ENCODE assay signal across 9 cellular contexts in the genomic region with DNA sequence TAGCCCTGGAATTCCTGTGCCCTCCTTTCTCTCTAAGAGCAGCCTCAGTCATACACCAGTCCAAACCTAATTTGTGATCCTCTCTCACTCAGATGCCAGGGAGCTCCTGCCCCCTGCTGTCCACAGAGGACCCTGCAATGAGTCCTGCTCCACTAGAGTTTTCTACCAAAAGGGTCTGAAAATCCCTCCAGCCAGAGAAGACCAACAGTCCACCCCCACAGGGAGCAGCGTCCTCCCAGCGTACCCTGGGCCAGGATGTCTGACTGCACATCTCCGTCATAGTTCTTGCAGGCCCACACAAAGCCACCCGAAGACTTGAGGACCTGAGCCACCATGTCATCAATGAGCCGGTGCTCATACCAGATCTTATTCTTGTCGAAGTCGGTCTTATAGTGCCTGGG. TPM values are rescaled to one million over a fixed set of nuclear protein-coding genes. Genes with fewer than 3 reads are reported as not detected.
A peak's percentile ranks its signal among the peaks of the same experiment; 100 is the strongest.
DNase-seq lines count a peak whose midpoint lies in the region; ATAC-seq, FAIRE-seq and TF ChIP-seq lines count a peak whose summit lies in the region.
"Had no signal": no experiment of that assay in that cellular context is flagged by ENCODE, and none has a peak within 500 bp of the region (broad histone marks: within the 10 kb centered on the region; RNA-seq: fewer than 3 reads in every experiment).

No MANE protein-coding gene starts in this region.

- peak; percentile 84 to 88 for TF ChIP-seq CTCF in mammary epithelial cell (conservative IDR thresholded peaks at IDR 0.05 in 1 of 2, IDR thresholded peaks at IDR 0.05 in 1 of 2; ENCODE audit: extremely low read depth in 1 of 2, insufficient read depth in 1 of 2, low read depth in 1 of 2, low read length in 2 of 2)

- H2BK15ac ChIP-seq in mesenchymal stem cell (ENCODE audit: low read depth, poor library complexity, severe bottlenecking): no peak overlapping the region

- peaks cover 43% of the 10 kb centered on the region for H3K79me1 ChIP-seq in mesenchymal stem cell (replicated peaks; ENCODE audit: low read length, poor library complexity, severe bottlenecking)

- H3K9ac ChIP-seq in mammary epithelial cell (ENCODE audit: insufficient read depth, low read length) (no peak overlapping the region), mesenchymal stem cell (ENCODE audit: low read length) (no peak overlapping the region)

- 78% methylated on average over 7 of the region's 7 CpGs for WGBS in mammary epithelial cell (ENCODE audit: low coverage, missing lambda C conversion rate)
- 82% methylated on average over 7 of the region's 7 CpGs for WGBS in mesenchymal stem cell
- WGBS in small intestine, 3 donors: 90 to 95% (median 91%) methylated on average over 7 of the region's 7 CpGs

- BruUV-seq in mammary epithelial cell (replicated peaks; lab: Mats Ljungman, UMichigan): no TSS peak

- no peaks in the 10 kb centered on the region for H3K36me3 ChIP-seq in mammary epithelial cell (ENCODE audit: insufficient read depth, low read length)
- peaks cover 38 to 80% of the 10 kb centered on the region in 2 experiments for H3K36me3 ChIP-seq in mesenchymal stem cell (ENCODE audit: control insufficient read depth in 1 of 2, insufficient read depth in 2 of 2, low read depth in 1 of 2, low read length in 2 of 2)
- peaks cover 6% of the 10 kb centered on the region in 2 donors for H3K36me3 ChIP-seq in small intestine (ENCODE audit: control insufficient read depth in 2 of 2, insufficient read depth in 2 of 2, low read length in 2 of 2)

- H3K27ac ChIP-seq in mammary epithelial cell (ENCODE audit: insufficient read depth, low read depth, low read length) (no peak overlapping the region), mesenchymal stem cell (ENCODE audit: low read length, poor library complexity, severe bottlenecking) (no peak overlapping the region), small intestine (ENCODE audit: low read depth in 1 of 2, low read length in 1 of 2) (no peak overlapping the region)

- no peaks in the 10 kb centered on the region for H3K27me3 ChIP-seq in mammary epithelial cell (ENCODE audit: insufficient read depth, low read length)
- no peaks in the 10 kb centered on the region for H3K27me3 ChIP-seq in mesenchymal stem cell (ENCODE audit: control insufficient read depth in 1 of 2, insufficient read depth in 1 of 2, low read length in 2 of 2)
- no peaks in the 10 kb centered on the region for H3K27me3 ChIP-seq in small intestine (ENCODE audit: control insufficient read depth in 2 of 2, insufficient read depth in 2 of 2, low read length in 2 of 2)

- intact Hi-C loops in mammary epithelial cell (cut with micrococcal nuclease): loop anchor here (1.0 kb wide), 4 partner anchors 189 to 347 kb away; no protein-coding TSS in a partner anchor

- CTCF ChIA-PET in mammary epithelial cell (lab: Charles Lee; ENCODE audit: low non-redundant PET): interaction anchor here (0.6 to 0.8 kb wide), 2 partner anchors 11 to 79 kb away, joined by 3 to 9 read pairs; no protein-coding TSS in a partner anchor

- H3K4me1 ChIP-seq in mammary epithelial cell (ENCODE audit: insufficient read depth, low read length) (no peaks in the 10 kb centered on the region), mesenchymal stem cell (ENCODE audit: control insufficient read depth, insufficient read depth, low read depth, low read length) (peaks cover 11% of the 10 kb centered on the region), small intestine (ENCODE audit: control insufficient read depth in 2 of 2, insufficient read depth in 1 of 2, low read depth in 1 of 2, low read length in 1 of 2) (peaks cover 0 to 2% of the 10 kb centered on the region in 2 donors)

- H4K91ac ChIP-seq in mesenchymal stem cell (ENCODE audit: low read length): no peak overlapping the region

- dilution Hi-C loops in mammary epithelial cell (cut with HindIII; ENCODE audit: low sequenced_read_pairs): no loop called here

- H3K4me3 ChIP-seq in mammary epithelial cell (replicated peaks in 1 of 3; ENCODE audit: insufficient read depth in 1 of 3, low read depth in 2 of 3, low read length in 3 of 3) (no peak overlapping the region), mesenchymal stem cell (ENCODE audit: insufficient read depth in 1 of 2, low read depth in 1 of 2, low read length in 2 of 2) (no peak overlapping the region), small intestine (ENCODE audit: low read depth in 1 of 2, low read length in 2 of 2) (no peak overlapping the region)

- no peak overlapping the region for H2BK12ac ChIP-seq in mesenchymal stem cell (ENCODE audit: low read length in 2 of 2)

- no peak overlapping the region for H2AK5ac ChIP-seq in mesenchymal stem cell (ENCODE audit: low read length, severe bottlenecking)

- H3K18ac ChIP-seq in mesenchymal stem cell (ENCODE audit: low read depth in 1 of 2, low read length in 2 of 2): no peak overlapping the region

- H3K4me2 ChIP-seq in mammary epithelial cell (ENCODE audit: insufficient read depth, low read depth, low read length): no peak overlapping the region
- H3K4me2 ChIP-seq in mesenchymal stem cell (ENCODE audit: low read length, poor library complexity, severe bottlenecking): no peak overlapping the region

- no peak overlapping the region for H2BK5ac ChIP-seq in mesenchymal stem cell (ENCODE audit: low read depth, low read length, poor library complexity, severe bottlenecking)

- FAIRE-seq in small intestine (lab: Jason Lieb, UNC): no peak
- FAIRE-seq: TTC549 had no signal

- no peak overlapping the region for H3K4ac ChIP-seq in mesenchymal stem cell (ENCODE audit: low read depth in 1 of 2, low read length in 2 of 2)

- H2AFZ ChIP-seq in mammary epithelial cell (ENCODE audit: low read depth, low read length): no peak overlapping the region
- no peak overlapping the region for H2AFZ ChIP-seq in mesenchymal stem cell (ENCODE audit: low read depth, low read length)

- DNase-seq in ELF-1 (ENCODE audit: low read depth, low spot score): peak; percentile 68
- DNase-seq in HPDE6-E6E7 (ENCODE audit: extremely low spot score): peak; percentile 40
- peak in 3 of 5 experiments; percentile 30 to 59 (median 50) for DNase-seq in T-helper 2 cell
- peak; percentile 36 for DNase-seq in mammary epithelial cell
- peak; percentile 63 for DNase-seq in mesenchymal stem cell
- DNase-seq in small intestine: no peak

- in situ Hi-C loops in mammary epithelial cell (cut with MboI; ENCODE audit: low sequenced_read_pairs in 2 of 2): loop anchor here (5.0 to 25.0 kb wide), 3 partner anchors 190 to 332 kb away; a partner anchor contains a TSS

- H4K20me1 ChIP-seq in mammary epithelial cell (ENCODE audit: insufficient read depth, low read length): no peaks in the 10 kb centered on the region

- H3K23ac ChIP-seq in mesenchymal stem cell (ENCODE audit: low read length in 2 of 2): no peak overlapping the region

- H3K79me2 ChIP-seq in mammary epithelial cell (ENCODE audit: insufficient read depth, low read length): no peaks in the 10 kb centered on the region

- H3K9me3 ChIP-seq in mammary epithelial cell (replicated peaks; ENCODE audit: insufficient read depth, low read length) (no peaks in the 10 kb centered on the region), mesenchymal stem cell (ENCODE audit: control insufficient read depth, low read length) (no peaks in the 10 kb centered on the region), small intestine (ENCODE audit: control insufficient read depth, low read depth) (no peaks in the 10 kb centered on the region)

- H2BK120ac ChIP-seq in mesenchymal stem cell (ENCODE audit: low read depth, low read length): no peak overlapping the region

- ATAC-seq in HG03378 (IDR thresholded peaks at IDR 0.05; ENCODE audit: unreplicated experiment): no peak
- no peak for ATAC-seq in GM19455 (IDR thresholded peaks at IDR 0.05; ENCODE audit: unreplicated experiment)

- no peak overlapping the region for H3K14ac ChIP-seq in mesenchymal stem cell (ENCODE audit: low read length in 2 of 2)

- H4K8ac ChIP-seq in mesenchymal stem cell (ENCODE audit: low read length): no peak overlapping the region

RNA-seq across cellular contexts. Expression of a gene that starts 15.4 kb away (rescaled TPM):
- total RNA-seq in mammary epithelial cell: 10 to 100 TPM; 16.4 to 39.5 TPM
- polyA plus RNA-seq in mammary epithelial cell (41.3 TPM), small intestine (100 to 1,000 TPM in 1 of 3 donors, 10 to 100 TPM in 2; 26.8 to 285 (median 43.2) TPM)
- polyA minus RNA-seq in mammary epithelial cell: 31.6 TPM
- 33.5 TPM for polyA plus RNA-seq in mesenchymal stem cell (2013, experiment 1 of 2)
- polyA plus RNA-seq in mesenchymal stem cell (2013, experiment 2 of 2): 33.2 TPM
